In genomic region chr14:95071649-95072256, GRCh38 we compare ENCODE assay signal across 19 cellular contexts.
"Had no signal": no experiment of that assay in that cellular context is flagged by ENCODE, and none has a peak within 500 bp of the region (broad histone marks: within the 10 kb centered on the region; RNA-seq: fewer than 3 reads in every experiment).

No MANE protein-coding gene starts in this region.

- H3K36me3 ChIP-seq: tibial artery, uterus had no signal

- DNase-seq: activated B cell treated with CpG ODN at 0.5 μM for 24 hours; activated CD4-positive, alpha-beta memory T cell treated with anti-CD3 and anti-CD28 coated beads for 36 hours; activated CD4-positive, alpha-beta T cell treated with anti-CD3 and anti-CD28 coated beads for 4 hours; activated CD8-positive, alpha-beta memory T cell treated with anti-CD3 and anti-CD28 coated beads, Interleukin-2, amount 10 ng/mL, durations not matched to agents 7 days and 5 days; activated naive CD4-positive, alpha-beta T cell treated with Interleukin-2 at 50 U/mL for 16 hours; activated T-cell treated with anti-CD3 and anti-CD28 coated beads, Interleukin-2, amount 50 U/mL, for 1 hour; body of pancreas; central memory CD4-positive, alpha-beta T cell; foreskin keratinocyte; hippocampal formation; left cardiac atrium; mesendoderm; naive thymus-derived CD8-positive, alpha-beta T cell; stimulated activated CD8-positive, alpha-beta memory T cell treated with anti-CD3 and anti-CD28 coated beads, Interleukin-4, amount 100 ng/mL, for 48 hours; stimulated activated naive CD4-positive, alpha-beta T cell; substantia nigra; T-helper 9 cell; tibial artery had no signal

- H3K4me3 ChIP-seq: body of pancreas, tibial artery, uterus had no signal

- H3K27ac ChIP-seq: body of pancreas, foreskin keratinocyte, tibial artery, uterus had no signal

- ATAC-seq: activated CD8-positive, alpha-beta memory T cell treated with anti-CD3 and anti-CD28 coated beads, Interleukin-2, amount 10 ng/mL, durations not matched to agents 7 days and 5 days; body of pancreas; foreskin keratinocyte; left cardiac atrium; naive thymus-derived CD8-positive, alpha-beta T cell had no signal

- H3K27me3 ChIP-seq: body of pancreas, uterus had no signal

- H3K4me1 ChIP-seq: body of pancreas, foreskin keratinocyte, tibial artery, uterus had no signal

- H3K9me3 ChIP-seq: body of pancreas, tibial artery, uterus had no signal
